26 cellular contexts compared by ENCODE assay signal in the genomic region with DNA sequence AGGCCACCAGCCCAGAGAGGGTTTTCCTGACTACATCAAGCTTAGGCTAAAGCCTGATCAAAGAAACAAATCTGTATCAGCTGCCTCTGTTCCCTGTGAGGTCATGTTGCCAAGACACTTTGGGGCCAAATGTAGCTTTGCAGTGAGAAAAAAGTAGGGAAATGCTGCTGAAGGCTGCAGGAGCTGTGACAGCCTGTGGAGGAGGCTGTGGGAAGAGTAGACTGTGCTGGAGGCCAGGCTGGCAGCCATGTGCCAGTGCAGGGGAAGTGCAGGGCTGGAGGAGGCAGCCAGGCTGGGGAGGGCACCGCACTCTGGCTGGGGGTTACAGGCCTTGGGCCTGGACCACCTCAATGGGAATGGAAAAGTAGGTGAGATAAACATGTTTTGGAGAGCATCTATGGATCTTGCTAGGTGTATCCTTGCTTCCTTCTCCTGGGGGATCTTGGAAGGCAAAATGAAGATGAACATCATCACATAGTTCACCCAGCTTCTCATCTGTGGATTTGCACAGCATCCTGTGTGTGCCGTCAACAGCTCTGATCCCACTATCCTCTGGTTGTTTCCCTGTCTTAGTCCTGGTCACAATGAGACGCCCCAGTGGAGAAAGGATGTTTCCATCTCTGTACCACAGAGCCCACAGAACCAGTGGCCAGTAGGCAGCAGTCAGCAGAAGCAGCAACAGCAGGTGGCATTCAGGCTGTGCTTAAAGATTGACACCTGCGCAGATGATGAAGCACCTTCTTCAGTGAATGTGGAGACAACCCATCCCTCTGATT.
"Had no signal": no experiment of that assay in that cellular context is flagged by ENCODE, and none has a peak within 500 bp of the region (broad histone marks: within the 10 kb centered on the region; RNA-seq: fewer than 3 reads in every experiment).

No MANE protein-coding gene starts in this region.

- H3K79me2 ChIP-seq: parathyroid adenoma had no signal

- H3K4me2 ChIP-seq: smooth muscle cell had no signal

- H3K27me3 Mint-ChIP-seq: stimulated activated naive CD8-positive, alpha-beta T cell treated with anti-CD3 and anti-CD28 coated beads, Interleukin-15, amount 100 ng/mL, for 72 hours had no signal

- H3K9me3 ChIP-seq: neutrophil, vagina had no signal

- H3K4me3 Mint-ChIP-seq: memory B cell; mesothelial cell of epicardium; naive B cell; nephron progenitor cell; stimulated activated naive CD8-positive, alpha-beta T cell treated with anti-CD3 and anti-CD28 coated beads, Interleukin-15, amount 100 ng/mL, for 72 hours had no signal

- H3K27ac Mint-ChIP-seq: memory B cell, mesothelial cell of epicardium, naive B cell, nephron progenitor cell, progenitor cell of endocrine pancreas had no signal

- DNase-seq: caudate nucleus; cerebellar nuclear complex; cortex of kidney; dorsolateral prefrontal cortex; effector CD8-positive, alpha-beta T cell; erythroblast; kidney; mucosa of descending colon; naive B cell; nephron progenitor cell; stimulated activated CD4-positive, alpha-beta T cell treated with anti-CD3 and anti-CD28 coated beads, Interleukin-2, amount 100 ng/mL, for 24 hours; stimulated activated CD4-positive, alpha-beta T cell treated with anti-CD3 and anti-CD28 coated beads, Interleukin-4, amount 100 ng/mL, for 24 hours; stimulated activated naive CD4-positive, alpha-beta T cell; stimulated activated naive CD8-positive, alpha-beta T cell treated with anti-CD3 and anti-CD28 coated beads, Interleukin-15, amount 100 ng/mL, for 72 hours; transverse colon had no signal

- H3K36me3 ChIP-seq: neutrophil, suprapubic skin, transverse colon, vagina had no signal

- H3K4me3 ChIP-seq: dorsolateral prefrontal cortex, lung, mucosa of descending colon, smooth muscle cell, suprapubic skin, transverse colon, vagina had no signal

- H2AFZ ChIP-seq: parathyroid adenoma had no signal

- H3K27me3 ChIP-seq: dorsolateral prefrontal cortex, neutrophil, suprapubic skin, transverse colon, vagina had no signal

- ATAC-seq: left lobe of liver; sciatic nerve; stimulated activated naive CD8-positive, alpha-beta T cell treated with anti-CD3 and anti-CD28 coated beads, Interleukin-15, amount 100 ng/mL, for 72 hours had no signal

- H3K4me1 ChIP-seq: parathyroid adenoma, suprapubic skin, transverse colon, vagina had no signal

- H3K36me3 Mint-ChIP-seq: memory B cell, mesothelial cell of epicardium, naive B cell had no signal

- H3K27ac ChIP-seq: dorsolateral prefrontal cortex, neutrophil, parathyroid adenoma, suprapubic skin, transverse colon, vagina had no signal

- H3K4me1 Mint-ChIP-seq: memory B cell; naive B cell; stimulated activated naive CD8-positive, alpha-beta T cell treated with anti-CD3 and anti-CD28 coated beads, Interleukin-15, amount 100 ng/mL, for 72 hours had no signal
